8 cellular contexts compared by ENCODE assay signal in the genomic region with DNA sequence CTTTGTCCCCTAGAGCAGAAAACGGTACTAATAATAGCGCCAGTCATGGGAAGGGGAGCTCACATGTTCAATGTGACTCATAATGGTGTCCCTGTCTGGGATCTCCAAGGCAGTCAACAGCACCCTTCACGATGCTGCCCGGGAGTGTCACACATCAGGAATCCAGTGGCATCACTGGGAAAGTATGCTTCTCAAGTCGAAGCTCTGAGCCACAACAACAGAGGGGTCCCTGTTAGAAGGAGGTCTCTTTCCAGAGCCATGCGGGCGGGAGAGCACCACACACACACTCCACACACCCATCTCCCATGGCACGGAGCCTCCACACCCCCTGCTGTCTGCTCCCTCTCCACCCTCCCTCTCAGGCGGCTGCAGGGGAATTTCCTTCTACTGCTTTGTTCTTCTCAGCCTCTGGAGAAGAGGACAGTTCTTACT.
DNase-seq lines count a peak whose midpoint lies in the region; ATAC-seq and TF ChIP-seq lines count a peak whose summit lies in the region.

No MANE protein-coding gene starts in this region.

- H3K27ac Mint-ChIP-seq in naive thymus-derived CD8-positive, alpha-beta T cell, result peak overlapping the region; percentile 93 to 99 (median 98)

- H3K4me3 Mint-ChIP-seq in naive thymus-derived CD8-positive, alpha-beta T cell, result peak overlapping the region; percentile 66 to 89 (median 86)

- peaks cover 16 to 41% of the 10 kb centered on the region in 2 experiments for H3K4me1 ChIP-seq in SK-N-SH (ENCODE audit: control insufficient read depth in 1 of 2, insufficient read depth in 2 of 2, low read depth in 1 of 2, low read length in 1 of 2)

- H3K27me3 Mint-ChIP-seq in naive thymus-derived CD8-positive, alpha-beta T cell, result no peaks in the 10 kb centered on the region

- H3F3A ChIP-seq in SK-N-SH (replicated peaks; ENCODE audit: insufficient read depth), result peaks cover 33% of the 10 kb centered on the region

- H3K36me3 Mint-ChIP-seq in naive thymus-derived CD8-positive, alpha-beta T cell, result peaks cover 13 to 99% (median 76%) of the 10 kb centered on the region in 3 donors

- H3K4me1 Mint-ChIP-seq in naive thymus-derived CD8-positive, alpha-beta T cell, result peaks cover 71 to 100% (median 96%) of the 10 kb centered on the region in 4 donors

- no peak overlapping the region for H2AFZ ChIP-seq in SK-N-SH (ENCODE audit: low read depth)

- no peaks in the 10 kb centered on the region for H3K9me2 ChIP-seq in SK-N-SH

- H3K36me3 ChIP-seq in SK-N-SH (replicated peaks in 1 of 2; ENCODE audit: control insufficient read depth in 1 of 2, insufficient read depth in 2 of 2, low read length in 1 of 2), result peaks cover 32 to 49% of the 10 kb centered on the region in 2 experiments

- H3K27ac ChIP-seq in SK-N-SH (ENCODE audit: low read depth in 2 of 2, low read length in 1 of 2), result peak overlapping the region; percentile 24 to 99; a peak in 3 of 4 replicates

- DNase-seq in Daoy (ENCODE audit: low read depth) (peak; percentile 97), SK-N-SH (no peak), cerebellum (ENCODE audit: low spot score) (no peak)
- DNase-seq in effector CD8-positive, alpha-beta T cell (lab: John Stamatoyannopoulos, UW), result peak; percentile 46
- peak in 3 of 10 donors; percentile 49 to 71 (median 70) for DNase-seq in naive thymus-derived CD8-positive, alpha-beta T cell
- DNase-seq in activated CD8-positive, alpha-beta memory T cell treated with anti-CD3 and anti-CD28 coated beads, Interleukin-2, amount 50 U/mL, for 48 hours, result no peak

- TF ChIP-seq CTCF in SK-N-SH (IDR thresholded peaks at IDR 0.05), result peak; percentile 49

- no peaks in the 10 kb centered on the region for H3K9me3 ChIP-seq in SK-N-SH

- TF ChIP-seq RAD21 in SK-N-SH (IDR thresholded peaks at IDR 0.05; ENCODE audit: low read length), result no peak; the same call in 1 of the 2 replicates

- H3K4me2 ChIP-seq in SK-N-SH, result peak overlapping the region; percentile 67; the same call in 1 of the 2 replicates

- TF ChIP-seq EP300 in SK-N-SH (IDR thresholded peaks at IDR 0.05; ENCODE audit: borderline replicate concordance in 1 of 2, low read depth in 1 of 2, low read length in 1 of 2), result peak in 1 of 2 experiments; percentile 76; a peak in 1 of 4 replicates

- H3K4me3 ChIP-seq in SK-N-SH (ENCODE audit: low read depth in 2 of 2, low read length in 1 of 2), result 0 out of 4 replicates have a peak overlapping the region, but pooled peaks of 1 of the 2 experiments have one; percentile 27

- no peaks in the 10 kb centered on the region for H3K27me3 ChIP-seq in SK-N-SH (ENCODE audit: insufficient read depth)

- POLR2A ChIA-PET in SK-N-SH (lab: Yijun Ruan, JAX), result no interaction called here
- POLR2A ChIA-PET in naive thymus-derived CD8-positive, alpha-beta T cell (lab: Charles Lee), result interaction anchor here (1.0 to 18.1 kb wide), 12 partner anchors 6 to 172 kb away, joined by 3 to 398 read pairs (median 6); no protein-coding TSS in a partner anchor

- H3K9ac ChIP-seq in SK-N-SH, result peak overlapping the region; percentile 88

- H3K9me3 Mint-ChIP-seq in naive thymus-derived CD8-positive, alpha-beta T cell, result no peaks in the 10 kb centered on the region

- peak in 1 of 2 donors; percentile 4 for ATAC-seq in naive thymus-derived CD8-positive, alpha-beta T cell
- ATAC-seq in HG03460 (IDR thresholded peaks at IDR 0.05; ENCODE audit: unreplicated experiment) (no peak), GM19452 (IDR thresholded peaks at IDR 0.05; ENCODE audit: unreplicated experiment) (no peak)

- H3K79me2 ChIP-seq in SK-N-SH (ENCODE audit: insufficient read depth), result peaks cover 81% of the 10 kb centered on the region

- no peaks in the 10 kb centered on the region for H4K20me1 ChIP-seq in SK-N-SH (ENCODE audit: insufficient read depth)

- WGBS in SK-N-SH (ENCODE audit: low lambda C conversion rate), result 9% methylated on average over 7 of the region's 9 CpGs

- CTCF ChIA-PET in SK-N-SH (lab: Yijun Ruan, JAX), result interaction anchor here (1.1 kb wide), 1 partner anchor 14 kb away, joined by 3 read pairs; no protein-coding TSS in a partner anchor

TF ChIP-seq in SK-N-SH, 30 proteins besides CTCF, POLR2A, EP300 and RAD21 (continues in another document):
- peak; percentile 96 for TF ChIP-seq MEF2A (IDR thresholded peaks at IDR 0.05; ENCODE audit: borderline replicate concordance, low read depth)
- no peak for TF ChIP-seq MXI1 (IDR thresholded peaks at IDR 0.05; ENCODE audit: low read depth, low read length)
- TF ChIP-seq TEAD4 (IDR thresholded peaks at IDR 0.05; ENCODE audit: borderline replicate concordance, insufficient read depth), result peak; percentile 74
- TF ChIP-seq, protein P1, sequence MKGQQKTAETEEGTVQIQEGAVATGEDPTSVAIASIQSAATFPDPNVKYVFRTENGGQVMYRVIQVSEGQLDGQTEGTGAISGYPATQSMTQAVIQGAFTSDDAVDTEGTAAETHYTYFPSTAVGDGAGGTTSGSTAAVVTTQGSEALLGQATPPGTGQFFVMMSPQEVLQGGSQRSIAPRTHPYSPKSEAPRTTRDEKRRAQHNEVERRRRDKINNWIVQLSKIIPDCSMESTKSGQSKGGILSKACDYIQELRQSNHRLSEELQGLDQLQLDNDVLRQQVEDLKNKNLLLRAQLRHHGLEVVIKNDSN (IDR thresholded peaks at IDR 0.05; ENCODE audit: borderline replicate concordance, low read depth), result peak; percentile 46; the same call in 1 of the 2 replicates
- TF ChIP-seq TCF12 (IDR thresholded peaks at IDR 0.05), result peak; percentile 80
- no peak for TF ChIP-seq GATA2 (CRISPR knock-in tag; IDR thresholded peaks at IDR 0.05)
- TF ChIP-seq, protein P2, sequence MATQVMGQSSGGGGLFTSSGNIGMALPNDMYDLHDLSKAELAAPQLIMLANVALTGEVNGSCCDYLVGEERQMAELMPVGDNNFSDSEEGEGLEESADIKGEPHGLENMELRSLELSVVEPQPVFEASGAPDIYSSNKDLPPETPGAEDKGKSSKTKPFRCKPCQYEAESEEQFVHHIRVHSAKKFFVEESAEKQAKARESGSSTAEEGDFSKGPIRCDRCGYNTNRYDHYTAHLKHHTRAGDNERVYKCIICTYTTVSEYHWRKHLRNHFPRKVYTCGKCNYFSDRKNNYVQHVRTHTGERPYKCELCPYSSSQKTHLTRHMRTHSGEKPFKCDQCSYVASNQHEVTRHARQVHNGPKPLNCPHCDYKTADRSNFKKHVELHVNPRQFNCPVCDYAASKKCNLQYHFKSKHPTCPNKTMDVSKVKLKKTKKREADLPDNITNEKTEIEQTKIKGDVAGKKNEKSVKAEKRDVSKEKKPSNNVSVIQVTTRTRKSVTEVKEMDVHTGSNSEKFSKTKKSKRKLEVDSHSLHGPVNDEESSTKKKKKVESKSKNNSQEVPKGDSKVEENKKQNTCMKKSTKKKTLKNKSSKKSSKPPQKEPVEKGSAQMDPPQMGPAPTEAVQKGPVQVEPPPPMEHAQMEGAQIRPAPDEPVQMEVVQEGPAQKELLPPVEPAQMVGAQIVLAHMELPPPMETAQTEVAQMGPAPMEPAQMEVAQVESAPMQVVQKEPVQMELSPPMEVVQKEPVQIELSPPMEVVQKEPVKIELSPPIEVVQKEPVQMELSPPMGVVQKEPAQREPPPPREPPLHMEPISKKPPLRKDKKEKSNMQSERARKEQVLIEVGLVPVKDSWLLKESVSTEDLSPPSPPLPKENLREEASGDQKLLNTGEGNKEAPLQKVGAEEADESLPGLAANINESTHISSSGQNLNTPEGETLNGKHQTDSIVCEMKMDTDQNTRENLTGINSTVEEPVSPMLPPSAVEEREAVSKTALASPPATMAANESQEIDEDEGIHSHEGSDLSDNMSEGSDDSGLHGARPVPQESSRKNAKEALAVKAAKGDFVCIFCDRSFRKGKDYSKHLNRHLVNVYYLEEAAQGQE (IDR thresholded peaks at IDR 0.05; ENCODE audit: low read depth, low read length), result peak; percentile 17; the same call in 1 of the 2 replicates
- TF ChIP-seq, protein P3, sequence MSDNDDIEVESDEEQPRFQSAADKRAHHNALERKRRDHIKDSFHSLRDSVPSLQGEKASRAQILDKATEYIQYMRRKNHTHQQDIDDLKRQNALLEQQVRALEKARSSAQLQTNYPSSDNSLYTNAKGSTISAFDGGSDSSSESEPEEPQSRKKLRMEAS (IDR thresholded peaks at IDR 0.05; ENCODE audit: low read depth), result peak; percentile 79; the same call in 1 of the 2 replicates
- TF ChIP-seq YY1 (IDR thresholded peaks at IDR 0.05; ENCODE audit: low read depth), result no peak
- TF ChIP-seq, protein P4, sequence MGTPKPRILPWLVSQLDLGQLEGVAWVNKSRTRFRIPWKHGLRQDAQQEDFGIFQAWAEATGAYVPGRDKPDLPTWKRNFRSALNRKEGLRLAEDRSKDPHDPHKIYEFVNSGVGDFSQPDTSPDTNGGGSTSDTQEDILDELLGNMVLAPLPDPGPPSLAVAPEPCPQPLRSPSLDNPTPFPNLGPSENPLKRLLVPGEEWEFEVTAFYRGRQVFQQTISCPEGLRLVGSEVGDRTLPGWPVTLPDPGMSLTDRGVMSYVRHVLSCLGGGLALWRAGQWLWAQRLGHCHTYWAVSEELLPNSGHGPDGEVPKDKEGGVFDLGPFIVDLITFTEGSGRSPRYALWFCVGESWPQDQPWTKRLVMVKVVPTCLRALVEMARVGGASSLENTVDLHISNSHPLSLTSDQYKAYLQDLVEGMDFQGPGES (IDR thresholded peaks at IDR 0.05; ENCODE audit: low read depth, low read length), result no peak
- TF ChIP-seq FOXJ3 (CRISPR knock-in tag; IDR thresholded peaks at IDR 0.05), result no peak
- TF ChIP-seq CHD2 (IDR thresholded peaks at IDR 0.05; ENCODE audit: low read length, partially characterized antibody), result no peak
- TF ChIP-seq RCOR1 (IDR thresholded peaks at IDR 0.05; ENCODE audit: low read length), result no peak
- peak; percentile 92 for TF ChIP-seq FOSL2 (IDR thresholded peaks at IDR 0.05; ENCODE audit: borderline replicate concordance, low read depth)
- TF ChIP-seq, protein P5, sequence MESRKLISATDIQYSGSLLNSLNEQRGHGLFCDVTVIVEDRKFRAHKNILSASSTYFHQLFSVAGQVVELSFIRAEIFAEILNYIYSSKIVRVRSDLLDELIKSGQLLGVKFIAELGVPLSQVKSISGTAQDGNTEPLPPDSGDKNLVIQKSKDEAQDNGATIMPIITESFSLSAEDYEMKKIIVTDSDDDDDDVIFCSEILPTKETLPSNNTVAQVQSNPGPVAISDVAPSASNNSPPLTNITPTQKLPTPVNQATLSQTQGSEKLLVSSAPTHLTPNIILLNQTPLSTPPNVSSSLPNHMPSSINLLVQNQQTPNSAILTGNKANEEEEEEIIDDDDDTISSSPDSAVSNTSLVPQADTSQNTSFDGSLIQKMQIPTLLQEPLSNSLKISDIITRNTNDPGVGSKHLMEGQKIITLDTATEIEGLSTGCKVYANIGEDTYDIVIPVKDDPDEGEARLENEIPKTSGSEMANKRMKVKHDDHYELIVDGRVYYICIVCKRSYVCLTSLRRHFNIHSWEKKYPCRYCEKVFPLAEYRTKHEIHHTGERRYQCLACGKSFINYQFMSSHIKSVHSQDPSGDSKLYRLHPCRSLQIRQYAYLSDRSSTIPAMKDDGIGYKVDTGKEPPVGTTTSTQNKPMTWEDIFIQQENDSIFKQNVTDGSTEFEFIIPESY (IDR thresholded peaks at IDR 0.05; ENCODE audit: borderline replicate concordance, low read depth), result peak; percentile 56; the same call in 1 of the 2 replicates
- peak; percentile 10; the same call in 1 of the 2 replicates for TF ChIP-seq TAF1 (IDR thresholded peaks at IDR 0.05; ENCODE audit: borderline replicate concordance, low read depth, low read length)

Comparison
In these comparisons a context has a peak if more than half of its experiments do, and no peak if none do; other contexts are left out.
1. DNase-seq: peak in Daoy (single experiment) and effector CD8-positive, alpha-beta T cell (single experiment); none in SK-N-SH (single experiment), activated CD8-positive, alpha-beta memory T cell treated with anti-CD3 and anti-CD28 coated beads, Interleukin-2, amount 50 U/mL, for 48 hours (single experiment) and cerebellum (single experiment).